Comparison of ENCODE assay signal across 21 cellular contexts in the genomic region with DNA sequence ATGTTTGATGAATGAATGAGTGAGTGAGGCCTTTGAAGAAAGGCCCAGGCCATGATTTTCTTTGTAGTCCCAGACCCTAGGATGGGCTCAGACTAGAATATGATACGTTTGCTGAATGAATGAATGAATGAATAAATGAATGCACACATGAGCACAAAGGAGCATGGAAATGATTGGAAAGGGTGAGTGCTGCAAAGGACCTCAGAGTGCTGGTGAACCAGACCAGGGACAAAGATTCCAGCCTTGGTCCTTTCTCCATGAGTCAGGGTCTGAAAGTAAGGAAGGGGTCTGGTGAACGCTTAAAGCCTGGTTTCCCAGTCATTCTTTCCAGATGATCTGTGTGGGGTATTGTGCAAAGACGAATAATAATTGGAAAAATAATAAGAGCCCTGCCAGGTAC. TPM values are rescaled to one million over a fixed set of nuclear protein-coding genes. Genes with fewer than 3 reads are reported as not detected.
DNase-seq lines count a peak whose midpoint lies in the region; ATAC-seq, FAIRE-seq and TF ChIP-seq lines count a peak whose summit lies in the region.
"Had no signal": no experiment of that assay in that cellular context is flagged by ENCODE, and none has a peak within 500 bp of the region (broad histone marks: within the 10 kb centered on the region; RNA-seq: fewer than 3 reads in every experiment).

No MANE protein-coding gene starts in this region.

- H3K36me3 Mint-ChIP-seq in activated T-helper 17 cell treated with anti-CD3 and anti-CD28 coated beads, Interleukin-2, amount 50 U/mL, for 72 hours (ENCODE audit: low read depth): no peaks in the 10 kb centered on the region
- no peaks in the 10 kb centered on the region for H3K36me3 Mint-ChIP-seq in endodermal cell (ENCODE audit: low read depth)
- no peaks in the 10 kb centered on the region for H3K36me3 Mint-ChIP-seq in mesothelial cell of epicardium
- H3K36me3 Mint-ChIP-seq: CD4-positive, CD25-positive, alpha-beta regulatory T cell had no signal

- H3K27ac Mint-ChIP-seq in activated T-helper 17 cell treated with anti-CD3 and anti-CD28 coated beads, Interleukin-2, amount 50 U/mL, for 72 hours: peak overlapping the region; percentile 57
- H3K27ac Mint-ChIP-seq in endodermal cell (no peak overlapping the region), mesothelial cell of epicardium (no peak overlapping the region)
- H3K27ac Mint-ChIP-seq: CD4-positive, CD25-positive, alpha-beta regulatory T cell had no signal

- H3K4me3 ChIP-seq in HepG2 (replicated peaks in 1 of 3; ENCODE audit: insufficient read depth in 1 of 3, low read depth in 2 of 3, low read length in 3 of 3): no peak overlapping the region
- H3K4me3 ChIP-seq in right lobe of liver: no peak overlapping the region
- H3K4me3 ChIP-seq in endodermal cell (ENCODE audit: low read length): no peak overlapping the region
- no peak overlapping the region for H3K4me3 ChIP-seq in sigmoid colon
- H3K4me3 ChIP-seq: BLaER1 had no signal

- H3K36me3 ChIP-seq in HepG2 (replicated peaks in 1 of 2; ENCODE audit: control insufficient read depth in 1 of 2, insufficient read depth in 2 of 2, low read length in 2 of 2): no peaks in the 10 kb centered on the region
- no peaks in the 10 kb centered on the region for H3K36me3 ChIP-seq in right lobe of liver
- no peaks in the 10 kb centered on the region for H3K36me3 ChIP-seq in endodermal cell (ENCODE audit: control insufficient read depth, insufficient read depth, low read length)
- no peaks in the 10 kb centered on the region for H3K36me3 ChIP-seq in sigmoid colon
- H3K36me3 ChIP-seq: BLaER1 had no signal

- DNase-seq in HepG2 (ENCODE audit: low spot score): no peak
- DNase-seq in right lobe of liver: no peak
- DNase-seq in endodermal cell: peak; percentile 8
- peak; percentile 3 for DNase-seq in sigmoid colon
- no peak for DNase-seq in mesothelial cell of epicardium (ENCODE audit: low spot score in 2 of 2, unreplicated experiment in 2 of 2)
- DNase-seq: 8988T; Caco-2; CD4-positive, CD25-positive, alpha-beta regulatory T cell; IMR-90; KG1 had no signal

- no peaks in the 10 kb centered on the region for H3K79me2 ChIP-seq in HepG2 (ENCODE audit: insufficient read depth, low read length)

- no peak overlapping the region for H2AFZ ChIP-seq in HepG2 (ENCODE audit: low read length)

- TF ChIP-seq EP300 in HepG2 (IDR thresholded peaks at IDR 0.05; ENCODE audit: low read depth in 2 of 2, low read length in 2 of 2) (no peak), HepG2 (CRISPR knock-in tag; IDR thresholded peaks at IDR 0.05; ENCODE audit: borderline replicate concordance) (no peak), sigmoid colon (IDR thresholded peaks at IDR 0.05) (no peak)

- peaks cover 35% of the 10 kb centered on the region for H3K4me1 ChIP-seq in HepG2 (ENCODE audit: insufficient read depth, low read length)
- no peaks in the 10 kb centered on the region for H3K4me1 ChIP-seq in right lobe of liver
- H3K4me1 ChIP-seq in endodermal cell (ENCODE audit: control insufficient read depth, insufficient read depth, low read length): peaks cover 9% of the 10 kb centered on the region
- H3K4me1 ChIP-seq in sigmoid colon: no peaks in the 10 kb centered on the region
- H3K4me1 ChIP-seq: Caco-2 had no signal

- no peak for TF ChIP-seq RAD21 in HepG2 (CRISPR knock-in tag; IDR thresholded peaks at IDR 0.05)

- no peak for FAIRE-seq in HepG2 (lab: Jason Lieb, UNC)
- FAIRE-seq: D721Med, G401.6, GM12892, GM18507, H1 had no signal

- H3K27ac ChIP-seq in HepG2 (ENCODE audit: extremely low read length, insufficient read depth, low read length) (no peak overlapping the region), right lobe of liver (no peak overlapping the region), endodermal cell (ENCODE audit: low read depth, low read length) (no peak overlapping the region), sigmoid colon (no peak overlapping the region)
- H3K27ac ChIP-seq: BLaER1, HL-60 had no signal

- TF ChIP-seq CTCF in HepG2 (CRISPR knock-in tag; IDR thresholded peaks at IDR 0.05) (no peak), right lobe of liver (IDR thresholded peaks at IDR 0.05) (no peak), endodermal cell (conservative IDR thresholded peaks at IDR 0.05) (no peak), sigmoid colon (IDR thresholded peaks at IDR 0.05) (no peak), mesothelial cell of epicardium (IDR thresholded peaks at IDR 0.05; ENCODE audit: unreplicated experiment) (no peak)

- H3K9ac ChIP-seq in HepG2 (ENCODE audit: insufficient read depth, low read depth, low read length) (no peak overlapping the region), endodermal cell (ENCODE audit: extremely low read depth, low read length, poor library complexity, severe bottlenecking) (no peak overlapping the region)
- H3K9ac ChIP-seq: BLaER1 had no signal

- no TSS peak for BruUV-seq in HepG2 (replicated peaks; lab: Mats Ljungman, UMichigan)

- ATAC-seq in HepG2: no peak
- ATAC-seq in right lobe of liver: no peak
- no peak for ATAC-seq in activated T-helper 17 cell treated with anti-CD3 and anti-CD28 coated beads, Interleukin-2, amount 50 U/mL, for 72 hours (replicated peaks)
- no peak for ATAC-seq in GM21515 (IDR thresholded peaks at IDR 0.05; ENCODE audit: unreplicated experiment)
- no peak for ATAC-seq in GM21360 (IDR thresholded peaks at IDR 0.05; ENCODE audit: unreplicated experiment)

- no peaks in the 10 kb centered on the region for H3K27me3 Mint-ChIP-seq in activated T-helper 17 cell treated with anti-CD3 and anti-CD28 coated beads, Interleukin-2, amount 50 U/mL, for 72 hours
- H3K27me3 Mint-ChIP-seq in endodermal cell (ENCODE audit: insufficient read depth) (no peaks in the 10 kb centered on the region), mesothelial cell of epicardium (ENCODE audit: low read depth) (no peaks in the 10 kb centered on the region)

- CTCF ChIA-PET in HepG2 (lab: Yijun Ruan, JAX; ENCODE audit: low intra/inter-chr PET ratio, low total read pairs): no interaction called here

- H3K27me3 ChIP-seq in HepG2 (ENCODE audit: control insufficient read depth in 1 of 2, insufficient read depth in 2 of 2, low read length in 2 of 2) (no peaks in the 10 kb centered on the region; a peak in 1 of 5 replicates), right lobe of liver (no peaks in the 10 kb centered on the region), endodermal cell (ENCODE audit: control insufficient read depth, insufficient read depth, low read length, poor library complexity, severe bottlenecking) (no peaks in the 10 kb centered on the region), sigmoid colon (no peaks in the 10 kb centered on the region)
- H3K27me3 ChIP-seq: BLaER1 had no signal

- no peak for TF ChIP-seq POLR2A in HepG2 (IDR thresholded peaks at IDR 0.05; ENCODE audit: insufficient read depth in 1 of 2, low read depth in 2 of 2, low read length in 2 of 2)
- no peak for TF ChIP-seq POLR2A in right lobe of liver (IDR thresholded peaks at IDR 0.05)
- no peak for TF ChIP-seq POLR2A in sigmoid colon (IDR thresholded peaks at IDR 0.05)

- no peaks in the 10 kb centered on the region for H4K20me1 ChIP-seq in HepG2 (ENCODE audit: insufficient read depth, low read length)
- H4K20me1 ChIP-seq: BLaER1 had no signal

- H3K9me3 ChIP-seq in HepG2 (ENCODE audit: low read length): no peaks in the 10 kb centered on the region
- no peaks in the 10 kb centered on the region for H3K9me3 ChIP-seq in right lobe of liver
- H3K9me3 ChIP-seq in endodermal cell (ENCODE audit: control insufficient read depth, low read length): peaks cover 17% of the 10 kb centered on the region
- H3K9me3 ChIP-seq in sigmoid colon: peaks cover 0 to 14% (median 0%) of the 10 kb centered on the region in 4 donors

- in situ Hi-C loops in HepG2 (cut with HindIII; ENCODE audit: extremely low pct_ligation_motif_present, low pct_unique_long_range_greater_than_20kb): no loop called here

- WGBS in HepG2 (ENCODE audit: low lambda C conversion rate): 30% methylated on average over 3 of the region's 3 CpGs
- whole genome bisulfite sequencing in right lobe of liver (ENCODE audit: insufficient coverage, low coverage, low lambda C conversion rate, missing lambda C conversion rate): 71% methylated on average over 3 of the region's 3 CpGs
- 80 to 87% methylated on average over 3 of the region's 3 CpGs for WGBS in endodermal cell (ENCODE audit: insufficient coverage in 1 of 2, insufficient read length in 1 of 2), 2 experiments
- WGBS in sigmoid colon, 2 donors: 81 to 89% methylated on average over 3 of the region's 3 CpGs

- POLR2A ChIA-PET in HepG2 (lab: Yijun Ruan, JAX): no interaction called here

- H3K4me2 ChIP-seq in HepG2 (ENCODE audit: low read depth, low read length): no peak overlapping the region
- H3K4me2 ChIP-seq: BLaER1 had no signal

- intact Hi-C loops in HepG2 (cut with micrococcal nuclease; ENCODE audit: unreplicated experiment) (no loop called here), right lobe of liver (cut with DNase I) (no loop called here), sigmoid colon (cut with DNase I) (no loop called here)

- H3K4me3 Mint-ChIP-seq in activated T-helper 17 cell treated with anti-CD3 and anti-CD28 coated beads, Interleukin-2, amount 50 U/mL, for 72 hours: no peak overlapping the region
- H3K4me3 Mint-ChIP-seq in endodermal cell: no peak overlapping the region
- H3K4me3 Mint-ChIP-seq in mesothelial cell of epicardium: no peak overlapping the region
- H3K4me3 Mint-ChIP-seq: CD4-positive, CD25-positive, alpha-beta regulatory T cell; H9 had no signal

- peaks cover 23% of the 10 kb centered on the region for H3K4me1 Mint-ChIP-seq in activated T-helper 17 cell treated with anti-CD3 and anti-CD28 coated beads, Interleukin-2, amount 50 U/mL, for 72 hours
- H3K4me1 Mint-ChIP-seq in endodermal cell: peaks cover 8% of the 10 kb centered on the region
- peaks cover 20% of the 10 kb centered on the region for H3K4me1 Mint-ChIP-seq in mesothelial cell of epicardium

- peaks cover 12% of the 10 kb centered on the region for H3K9me3 Mint-ChIP-seq in activated T-helper 17 cell treated with anti-CD3 and anti-CD28 coated beads, Interleukin-2, amount 50 U/mL, for 72 hours
- H3K9me3 Mint-ChIP-seq in endodermal cell: peaks cover 22% of the 10 kb centered on the region
- H3K9me3 Mint-ChIP-seq in mesothelial cell of epicardium: peaks cover 18% of the 10 kb centered on the region

RNA-seq across cellular contexts. Expression of gene MRPS18A, which starts 40.0 kb away (rescaled TPM):
- total RNA-seq in HepG2 (2016; rRNA removed; fragmentation: Illumina TruSeq; extraction: Trizol) (89.1 and 100 TPM in 2 replicates), right lobe of liver (10 to 100 TPM; 23.5 to 45.4 (median 25.6) TPM), endodermal cell (10 to 100 TPM; 53.6 to 58.8 TPM), sigmoid colon (10 to 100 TPM; 28.8 to 43.9 (median 34.1) TPM), mesothelial cell of epicardium (41.4 to 46.6 TPM (median 46.0 TPM) in 3 replicates)
- 51.0 and 53.1 TPM in 2 replicates for total RNA-seq in HepG2 (2016; cell fraction: cytosol; rRNA removed; fragmentation: Illumina TruSeq; extraction: Trizol; ENCODE audit: low read depth)
- total RNA-seq in HepG2 (2016; cell fraction: insoluble cytoplasmic fraction; rRNA removed; fragmentation: Illumina TruSeq; extraction: Trizol): 92.0 and 115 TPM in 2 replicates
- 52.2 and 52.5 TPM in 2 replicates for total RNA-seq in HepG2 (2016; cell fraction: membrane; rRNA removed; fragmentation: Illumina TruSeq; extraction: Trizol)
- 44.5 and 50.5 TPM in 2 replicates for total RNA-seq in HepG2 (2016; cell fraction: nucleus; rRNA removed; fragmentation: Illumina TruSeq; extraction: Trizol)
- polyA plus RNA-seq in HepG2 (2011; rRNA removed) (87.8 and 102 TPM in 2 replicates), sigmoid colon (10 to 100 TPM; 72.1 to 93.2 (median 90.2) TPM)
- 108 and 150 TPM in 2 replicates for polyA plus RNA-seq in HepG2 (2011; cell fraction: cytosol; rRNA removed)
- 43.7 and 43.9 TPM in 2 replicates for polyA plus RNA-seq in HepG2 (2011; cell fraction: nucleus; rRNA removed)
- 56.6 and 66.1 TPM in 2 replicates for polyA plus RNA-seq in HepG2 (2012)
- polyA plus RNA-seq in HepG2 (2016; cell fraction: cytosol; fragmentation: Illumina TruSeq; extraction: Trizol; ENCODE audit: low read depth): 59.0 and 63.6 TPM in 2 replicates
- 121 and 138 TPM in 2 replicates for polyA plus RNA-seq in HepG2 (2016; cell fraction: insoluble cytoplasmic fraction; fragmentation: Illumina TruSeq; extraction: Trizol; ENCODE audit: low read depth)
- polyA plus RNA-seq in HepG2 (2016; cell fraction: membrane; fragmentation: Illumina TruSeq; extraction: Trizol; ENCODE audit: low read depth): 49.5 and 50.7 TPM in 2 replicates
- 49.3 and 56.1 TPM in 2 replicates for polyA plus RNA-seq in HepG2 (2016; cell fraction: nucleus; fragmentation: Illumina TruSeq; extraction: Trizol; ENCODE audit: insufficient read depth, low read depth)
- polyA minus RNA-seq in HepG2 (2011; rRNA and poly(A)+ RNA removed; ENCODE audit: low replicate concordance): 146 and 147 TPM in 2 replicates
- polyA minus RNA-seq in HepG2 (2011; cell fraction: cytosol; rRNA and poly(A)+ RNA removed): 32.4 and 35.6 TPM in 2 replicates
- polyA minus RNA-seq in HepG2 (2011; cell fraction: nucleus; rRNA and poly(A)+ RNA removed): 65.1 and 66.4 TPM in 2 replicates
- 10 to 100 TPM; 31.2 to 46.7 TPM for total RNA-seq in activated T-helper 17 cell treated with anti-CD3 and anti-CD28 coated beads, Interleukin-2, amount 50 U/mL, for 72 hours
- 50.7 TPM for polyA plus RNA-seq in endodermal cell (2013, experiment 1 of 2)
- polyA plus RNA-seq in endodermal cell (2013, experiment 2 of 2): 50.8 TPM

RNA-seq across cellular contexts. Expression of gene VEGFA, which starts 42.4 kb away (rescaled TPM):
- 34.1 and 68.1 TPM in 2 replicates for total RNA-seq in HepG2 (2016; rRNA removed; fragmentation: Illumina TruSeq; extraction: Trizol)
- total RNA-seq in HepG2 (2016; cell fraction: cytosol; rRNA removed; fragmentation: Illumina TruSeq; extraction: Trizol; ENCODE audit: low read depth): 13.4 and 14.2 TPM in 2 replicates
- total RNA-seq in HepG2 (2016; cell fraction: insoluble cytoplasmic fraction; rRNA removed; fragmentation: Illumina TruSeq; extraction: Trizol): 26.8 and 72.7 TPM in 2 replicates
- 33.1 and 34.4 TPM in 2 replicates for total RNA-seq in HepG2 (2016; cell fraction: membrane; rRNA removed; fragmentation: Illumina TruSeq; extraction: Trizol)
- 81.5 and 95.8 TPM in 2 replicates for total RNA-seq in HepG2 (2016; cell fraction: nucleus; rRNA removed; fragmentation: Illumina TruSeq; extraction: Trizol)
- polyA plus RNA-seq in HepG2 (2011; rRNA removed): 629 and 1,104 TPM in 2 replicates
- polyA plus RNA-seq in HepG2 (2011; cell fraction: cytosol; rRNA removed): 292 and 298 TPM in 2 replicates
- polyA plus RNA-seq in HepG2 (2011; cell fraction: nucleus; rRNA removed): 3,652 and 4,474 TPM in 2 replicates
- 463 and 546 TPM in 2 replicates for polyA plus RNA-seq in HepG2 (2012)
- polyA plus RNA-seq in HepG2 (2016; cell fraction: cytosol; fragmentation: Illumina TruSeq; extraction: Trizol; ENCODE audit: low read depth): 9.2 and 10.7 TPM in 2 replicates
- 34.1 and 41.6 TPM in 2 replicates for polyA plus RNA-seq in HepG2 (2016; cell fraction: insoluble cytoplasmic fraction; fragmentation: Illumina TruSeq; extraction: Trizol; ENCODE audit: low read depth)
- 24.8 and 25.3 TPM in 2 replicates for polyA plus RNA-seq in HepG2 (2016; cell fraction: membrane; fragmentation: Illumina TruSeq; extraction: Trizol; ENCODE audit: low read depth)
- polyA plus RNA-seq in HepG2 (2016; cell fraction: nucleus; fragmentation: Illumina TruSeq; extraction: Trizol; ENCODE audit: insufficient read depth, low read depth): 253 and 267 TPM in 2 replicates
- polyA minus RNA-seq in HepG2 (2011; rRNA and poly(A)+ RNA removed; ENCODE audit: low replicate concordance): 238 and 645 TPM in 2 replicates
- 122 and 136 TPM in 2 replicates for polyA minus RNA-seq in HepG2 (2011; cell fraction: cytosol; rRNA and poly(A)+ RNA removed)
- polyA minus RNA-seq in HepG2 (2011; cell fraction: nucleus; rRNA and poly(A)+ RNA removed): 312 and 405 TPM in 2 replicates
- total RNA-seq in right lobe of liver: 100 to 1,000 TPM in 5 of 6 experiments, 10 to 100 TPM in 1; 91.3 to 571 (median 132) TPM
- 100 to 1,000 TPM in 1 of 2 donors, 10 to 100 TPM in 1; 48.7 to 142 TPM for total RNA-seq in activated T-helper 17 cell treated with anti-CD3 and anti-CD28 coated beads, Interleukin-2, amount 50 U/mL, for 72 hours
- total RNA-seq in endodermal cell: 100 to 1,000 TPM; 163 to 254 TPM
- polyA plus RNA-seq in endodermal cell (2013, experiment 1 of 2): 129 TPM
- 99.2 TPM for polyA plus RNA-seq in endodermal cell (2013, experiment 2 of 2)
- 10 to 100 TPM; 20.9 to 60.9 (median 28.5) TPM for total RNA-seq in sigmoid colon
- 100 to 1,000 TPM in 1 of 3 donors, 10 to 100 TPM in 2; 11.1 to 111 (median 34.8) TPM for polyA plus RNA-seq in sigmoid colon
- 181 to 186 TPM (median 185 TPM) in 3 replicates for total RNA-seq in mesothelial cell of epicardium

Comparison
In these comparisons a context has a peak if more than half of its experiments do, and no peak if none do; other contexts are left out.
1. DNase-seq: peak in endodermal cell (single experiment) and sigmoid colon (single experiment); none in HepG2 (single experiment), right lobe of liver (0 of 3) and mesothelial cell of epicardium (0 of 2).